23 cellular contexts compared by ENCODE assay signal in genomic region chr9:19431361-19432171, GRCh38. TPM values are rescaled to one million over a fixed set of nuclear protein-coding genes. Genes with fewer than 3 reads are reported as not detected.
DNase-seq lines count a peak whose midpoint lies in the region; ATAC-seq, FAIRE-seq and TF ChIP-seq lines count a peak whose summit lies in the region.
"Had no signal": no experiment of that assay in that cellular context is flagged by ENCODE, and none has a peak within 500 bp of the region (broad histone marks: within the 10 kb centered on the region; RNA-seq: fewer than 3 reads in every experiment).

No MANE protein-coding gene starts in this region.

- no peak for FAIRE-seq in HepG2 (lab: Jason Lieb, UNC)
- FAIRE-seq: urothelium cell line had no signal

- POLR2A ChIA-PET in HepG2 (lab: Yijun Ruan, JAX), result no interaction called here

- H3K4me1 ChIP-seq in liver (ENCODE audit: control insufficient read depth in 4 of 4, insufficient read depth in 4 of 4, low read length in 3 of 4) (no peaks in the 10 kb centered on the region), HepG2 (ENCODE audit: insufficient read depth, low read length) (peaks cover 16% of the 10 kb centered on the region), right cardiac atrium (ENCODE audit: control insufficient read depth, insufficient read depth, low read length) (peaks cover 4% of the 10 kb centered on the region)
- H3K4me1 ChIP-seq: A549, HAP-1 had no signal

- no peak for TF ChIP-seq POLR2A in HepG2 (IDR thresholded peaks at IDR 0.05; ENCODE audit: insufficient read depth in 1 of 2, low read depth in 2 of 2, low read length in 2 of 2)

- H3K36me3 ChIP-seq in liver (ENCODE audit: control insufficient read depth in 4 of 4, insufficient read depth in 3 of 4, low read depth in 1 of 4, low read length in 3 of 4) (no peaks in the 10 kb centered on the region), HepG2 (replicated peaks in 1 of 2; ENCODE audit: control insufficient read depth in 1 of 2, insufficient read depth in 2 of 2, low read length in 2 of 2) (no peaks in the 10 kb centered on the region)
- H3K36me3 ChIP-seq: HAP-1 had no signal

- TF ChIP-seq RAD21 in liver (IDR thresholded peaks at IDR 0.05) (no peak), HepG2 (CRISPR knock-in tag; IDR thresholded peaks at IDR 0.05) (no peak)

- H3K9me3 ChIP-seq in liver (ENCODE audit: control insufficient read depth in 4 of 4, low read length in 3 of 4) (no peaks in the 10 kb centered on the region), HepG2 (ENCODE audit: low read length) (no peaks in the 10 kb centered on the region), right cardiac atrium (ENCODE audit: control insufficient read depth, low read length) (no peaks in the 10 kb centered on the region)
- H3K9me3 ChIP-seq: A549, HAP-1 had no signal

- in situ Hi-C loops in HepG2 (cut with HindIII; ENCODE audit: extremely low pct_ligation_motif_present, low pct_unique_long_range_greater_than_20kb), result no loop called here

- H3K4me1 Mint-ChIP-seq in stimulated activated effector memory CD8-positive, alpha-beta T cell treated with anti-CD3 and anti-CD28 coated beads, Interleukin-12 subunit alpha, Interleukin-12 subunit beta, amount 100 ng/mL, for 72 hours, result no peaks in the 10 kb centered on the region
- H3K4me1 Mint-ChIP-seq: activated CD4-positive, alpha-beta T cell treated with anti-CD3 and anti-CD28 coated beads for 36 hours; CD4-positive, alpha-beta memory T cell had no signal

- no peaks in the 10 kb centered on the region for H3K79me2 ChIP-seq in HepG2 (ENCODE audit: insufficient read depth, low read length)

- no TSS peak for BruUV-seq in HepG2 (replicated peaks; lab: Mats Ljungman, UMichigan)

- H3K27me3 ChIP-seq in liver (ENCODE audit: control insufficient read depth in 4 of 4, insufficient read depth in 4 of 4, low read length in 3 of 4), result no peaks in the 10 kb centered on the region
- no peaks in the 10 kb centered on the region for H3K27me3 ChIP-seq in HepG2 (ENCODE audit: control insufficient read depth in 1 of 2, insufficient read depth in 2 of 2, low read length in 2 of 2)
- no peaks in the 10 kb centered on the region for H3K27me3 ChIP-seq in right cardiac atrium (ENCODE audit: control insufficient read depth, insufficient read depth)

- intact Hi-C loops in HepG2 (cut with micrococcal nuclease; ENCODE audit: unreplicated experiment) (no loop called here), right cardiac atrium (cut with DNase I) (loop anchor here in 1 of 4 donors (10.0 kb wide), 1 partner anchor 47 kb away; the partner anchor contains the start of gene RPS6)

- ATAC-seq in HepG2, result no peak
- ATAC-seq in right cardiac atrium, result peak; percentile 94 to 97
- no peak for ATAC-seq in HG03097 (IDR thresholded peaks at IDR 0.05; ENCODE audit: low FRiP score, unreplicated experiment)
- ATAC-seq in stimulated activated effector memory CD8-positive, alpha-beta T cell treated with anti-CD3 and anti-CD28 coated beads, Interleukin-12 subunit alpha, Interleukin-12 subunit beta, amount 100 ng/mL, for 72 hours, result no peak
- ATAC-seq: A549; activated CD4-positive, alpha-beta T cell treated with anti-CD3 and anti-CD28 coated beads for 36 hours; activated naive CD4-positive, alpha-beta T cell treated with anti-CD3 and anti-CD28 coated beads, Interleukin-2, amount 50 U/mL, for 72 hours had no signal

- 79% methylated on average over 14 of the region's 14 CpGs for WGBS in liver
- WGBS in HepG2 (ENCODE audit: low lambda C conversion rate), result 94% methylated on average over 12 of the region's 14 CpGs
- WGBS in right cardiac atrium, result 43% methylated on average over 14 of the region's 14 CpGs

- no peaks in the 10 kb centered on the region for H3K36me3 Mint-ChIP-seq in stimulated activated effector memory CD8-positive, alpha-beta T cell treated with anti-CD3 and anti-CD28 coated beads, Interleukin-12 subunit alpha, Interleukin-12 subunit beta, amount 100 ng/mL, for 72 hours

- no peak overlapping the region for H2AFZ ChIP-seq in HepG2 (ENCODE audit: low read length)

- DNase-seq in HepG2 (ENCODE audit: low spot score), result no peak
- DNase-seq in right cardiac atrium, result peak; percentile 84 to 92 (median 92)
- peak; percentile 15 for DNase-seq in pons (ENCODE audit: low spot score)
- DNase-seq in NCI-H69 (lab: John Stamatoyannopoulos, UW), result no peak
- DNase-seq in NOMO-1 treated with dmso at 0.1 percent for 144 hours (lab: John Stamatoyannopoulos, UW; ENCODE audit: unreplicated experiment), result no peak
- no peak for DNase-seq in stimulated activated effector memory CD8-positive, alpha-beta T cell treated with anti-CD3 and anti-CD28 coated beads, Interleukin-12 subunit alpha, Interleukin-12 subunit beta, amount 100 ng/mL, for 72 hours (ENCODE audit: low spot score in 2 of 2)
- DNase-seq: activated CD4-positive, alpha-beta T cell treated with anti-CD3 and anti-CD28 coated beads for 36 hours; activated CD8-positive, alpha-beta memory T cell treated with anti-CD3 and anti-CD28 coated beads, Interleukin-2, amount 50 U/mL, for 48 hours; CD4-positive, alpha-beta memory T cell; erythroblast; Kasumi-1; midbrain; NCI-H1694; NCI-H526; stimulated activated CD4-positive, alpha-beta T cell treated with anti-CD3 and anti-CD28 coated beads, Interleukin-2, amount 100 ng/mL, for 48 hours had no signal

- peak overlapping the region; percentile 57 to 72 for H3K27ac ChIP-seq in liver (ENCODE audit: low read depth in 1 of 2, low read length in 2 of 2)
- no peak overlapping the region for H3K27ac ChIP-seq in HepG2 (ENCODE audit: extremely low read length, insufficient read depth, low read length)
- H3K27ac ChIP-seq in right cardiac atrium (ENCODE audit: low read length), result peak overlapping the region; percentile 93
- H3K27ac ChIP-seq: A549, HL-60 had no signal

- H3K9me3 Mint-ChIP-seq in stimulated activated effector memory CD8-positive, alpha-beta T cell treated with anti-CD3 and anti-CD28 coated beads, Interleukin-12 subunit alpha, Interleukin-12 subunit beta, amount 100 ng/mL, for 72 hours, result no peaks in the 10 kb centered on the region
- H3K9me3 Mint-ChIP-seq: activated naive CD4-positive, alpha-beta T cell treated with anti-CD3 and anti-CD28 coated beads, Interleukin-2, amount 50 U/mL, for 72 hours had no signal

- H3K9ac ChIP-seq in liver (ENCODE audit: low read depth in 1 of 2, low read length in 2 of 2) (no peak overlapping the region), HepG2 (ENCODE audit: insufficient read depth, low read depth, low read length) (no peak overlapping the region)

- CTCF ChIA-PET in HepG2 (lab: Yijun Ruan, JAX; ENCODE audit: low intra/inter-chr PET ratio, low total read pairs), result no interaction called here

- H3K4me2 ChIP-seq in HepG2 (ENCODE audit: low read depth, low read length), result no peak overlapping the region
- H3K4me2 ChIP-seq: A549 had no signal

- no peak overlapping the region for H3K4me3 ChIP-seq in liver (ENCODE audit: low read depth in 1 of 3, low read length in 3 of 3)
- no peak overlapping the region for H3K4me3 ChIP-seq in HepG2 (replicated peaks in 1 of 3; ENCODE audit: insufficient read depth in 1 of 3, low read depth in 2 of 3, low read length in 3 of 3)
- H3K4me3 ChIP-seq in right cardiac atrium (ENCODE audit: low read length), result no peak overlapping the region
- H3K4me3 ChIP-seq: A549, HAP-1 had no signal

- TF ChIP-seq EP300 in HepG2 (IDR thresholded peaks at IDR 0.05; ENCODE audit: low read depth in 2 of 2, low read length in 2 of 2), result no peak
- TF ChIP-seq EP300 in HepG2 (CRISPR knock-in tag; IDR thresholded peaks at IDR 0.05; ENCODE audit: borderline replicate concordance), result no peak

- no peak overlapping the region for H3K4me3 Mint-ChIP-seq in stimulated activated effector memory CD8-positive, alpha-beta T cell treated with anti-CD3 and anti-CD28 coated beads, Interleukin-12 subunit alpha, Interleukin-12 subunit beta, amount 100 ng/mL, for 72 hours
- H3K4me3 Mint-ChIP-seq: activated CD4-positive, alpha-beta T cell treated with anti-CD3 and anti-CD28 coated beads for 36 hours; CD4-positive, alpha-beta memory T cell had no signal

- TF ChIP-seq CTCF in liver (IDR thresholded peaks at IDR 0.05; ENCODE audit: low read depth, low read length, missing input control) (no peak), HepG2 (CRISPR knock-in tag; IDR thresholded peaks at IDR 0.05) (no peak)

- no peaks in the 10 kb centered on the region for H4K20me1 ChIP-seq in HepG2 (ENCODE audit: insufficient read depth, low read length)

- H3K27ac Mint-ChIP-seq in stimulated activated effector memory CD8-positive, alpha-beta T cell treated with anti-CD3 and anti-CD28 coated beads, Interleukin-12 subunit alpha, Interleukin-12 subunit beta, amount 100 ng/mL, for 72 hours, result no peak overlapping the region
- H3K27ac Mint-ChIP-seq: activated CD4-positive, alpha-beta T cell treated with anti-CD3 and anti-CD28 coated beads for 36 hours; activated naive CD4-positive, alpha-beta T cell treated with anti-CD3 and anti-CD28 coated beads, Interleukin-2, amount 50 U/mL, for 72 hours; CD4-positive, alpha-beta memory T cell; progenitor cell of endocrine pancreas had no signal

RNA-seq across cellular contexts. Expression of gene ACER2, which starts 22.8 kb away (rescaled TPM):
- 1 to 10 TPM; 2.0 to 4.0 TPM for total RNA-seq in liver
- 1 to 10 TPM in 1 of 2 donors, under 1 TPM in 1; 0.47 to 1.8 TPM for polyA plus RNA-seq in liver
- 2.1 and 3.4 TPM in 2 replicates for total RNA-seq in HepG2 (2016; rRNA removed; fragmentation: Illumina TruSeq; extraction: Trizol)
- total RNA-seq in HepG2 (2016; cell fraction: cytosol; rRNA removed; fragmentation: Illumina TruSeq; extraction: Trizol; ENCODE audit: low read depth), result 1.2 and 1.5 TPM in 2 replicates
- total RNA-seq in HepG2 (2016; cell fraction: insoluble cytoplasmic fraction; rRNA removed; fragmentation: Illumina TruSeq; extraction: Trizol), result 1.9 and 2.6 TPM in 2 replicates
- total RNA-seq in HepG2 (2016; cell fraction: membrane; rRNA removed; fragmentation: Illumina TruSeq; extraction: Trizol), result 0.93 and 1.0 TPM in 2 replicates
- 3.6 and 3.9 TPM in 2 replicates for total RNA-seq in HepG2 (2016; cell fraction: nucleus; rRNA removed; fragmentation: Illumina TruSeq; extraction: Trizol)
- polyA plus RNA-seq in HepG2 (2011; rRNA removed), result 1.9 and 2.6 TPM in 2 replicates
- 1.6 and 2.5 TPM in 2 replicates for polyA plus RNA-seq in HepG2 (2011; cell fraction: cytosol; rRNA removed)
- 1.7 and 2.5 TPM in 2 replicates for polyA plus RNA-seq in HepG2 (2011; cell fraction: nucleus; rRNA removed)
- 0.88 and 0.91 TPM in 2 replicates for polyA plus RNA-seq in HepG2 (2012)
- polyA plus RNA-seq in HepG2 (2016; cell fraction: cytosol; fragmentation: Illumina TruSeq; extraction: Trizol; ENCODE audit: low read depth), result 0.09 and 0.10 TPM in 2 replicates
- 0.88 and 1.1 TPM in 2 replicates for polyA plus RNA-seq in HepG2 (2016; cell fraction: insoluble cytoplasmic fraction; fragmentation: Illumina TruSeq; extraction: Trizol; ENCODE audit: low read depth)
- polyA plus RNA-seq in HepG2 (2016; cell fraction: membrane; fragmentation: Illumina TruSeq; extraction: Trizol; ENCODE audit: low read depth), result 0.19 and 0.26 TPM in 2 replicates
- polyA plus RNA-seq in HepG2 (2016; cell fraction: nucleus; fragmentation: Illumina TruSeq; extraction: Trizol; ENCODE audit: insufficient read depth, low read depth), result 4.1 and 4.3 TPM in 2 replicates
- polyA minus RNA-seq in HepG2 (2011; rRNA and poly(A)+ RNA removed; ENCODE audit: low replicate concordance), result 10.2 and 11.3 TPM in 2 replicates
- 3.8 and 6.3 TPM in 2 replicates for polyA minus RNA-seq in HepG2 (2011; cell fraction: cytosol; rRNA and poly(A)+ RNA removed)
- polyA minus RNA-seq in HepG2 (2011; cell fraction: nucleus; rRNA and poly(A)+ RNA removed), result 2.7 and 4.1 TPM in 2 replicates
- 1 to 10 TPM; 2.3 to 4.8 (median 4.1) TPM for total RNA-seq in right cardiac atrium
- 2.9 TPM for polyA plus RNA-seq in right cardiac atrium

RNA-seq across cellular contexts. Expression of gene RPS6, which starts 51.5 kb away (rescaled TPM):
- total RNA-seq in liver, result 1,000 to 10,000 TPM in 1 of 2 donors, 100 to 1,000 TPM in 1; 336 to 1,448 TPM
- 100 to 1,000 TPM; 416 to 622 TPM for polyA plus RNA-seq in liver
- total RNA-seq in HepG2 (2016; rRNA removed; fragmentation: Illumina TruSeq; extraction: Trizol), result 2,504 and 3,005 TPM in 2 replicates
- total RNA-seq in HepG2 (2016; cell fraction: cytosol; rRNA removed; fragmentation: Illumina TruSeq; extraction: Trizol; ENCODE audit: low read depth), result 2,617 and 3,060 TPM in 2 replicates
- 2,526 and 2,975 TPM in 2 replicates for total RNA-seq in HepG2 (2016; cell fraction: insoluble cytoplasmic fraction; rRNA removed; fragmentation: Illumina TruSeq; extraction: Trizol)
- total RNA-seq in HepG2 (2016; cell fraction: membrane; rRNA removed; fragmentation: Illumina TruSeq; extraction: Trizol), result 5,829 and 6,358 TPM in 2 replicates
- total RNA-seq in HepG2 (2016; cell fraction: nucleus; rRNA removed; fragmentation: Illumina TruSeq; extraction: Trizol), result 865 and 963 TPM in 2 replicates
- 1,805 and 2,147 TPM in 2 replicates for polyA plus RNA-seq in HepG2 (2011; rRNA removed)
- polyA plus RNA-seq in HepG2 (2011; cell fraction: cytosol; rRNA removed), result 2,011 and 2,382 TPM in 2 replicates
- polyA plus RNA-seq in HepG2 (2011; cell fraction: nucleus; rRNA removed), result 502 and 683 TPM in 2 replicates
- polyA plus RNA-seq in HepG2 (2012), result 2,803 and 2,840 TPM in 2 replicates
- 4,656 and 4,989 TPM in 2 replicates for polyA plus RNA-seq in HepG2 (2016; cell fraction: cytosol; fragmentation: Illumina TruSeq; extraction: Trizol; ENCODE audit: low read depth)
- polyA plus RNA-seq in HepG2 (2016; cell fraction: insoluble cytoplasmic fraction; fragmentation: Illumina TruSeq; extraction: Trizol; ENCODE audit: low read depth), result 3,168 and 3,240 TPM in 2 replicates
- 6,462 and 6,516 TPM in 2 replicates for polyA plus RNA-seq in HepG2 (2016; cell fraction: membrane; fragmentation: Illumina TruSeq; extraction: Trizol; ENCODE audit: low read depth)
- polyA plus RNA-seq in HepG2 (2016; cell fraction: nucleus; fragmentation: Illumina TruSeq; extraction: Trizol; ENCODE audit: insufficient read depth, low read depth), result 1,671 and 1,768 TPM in 2 replicates
- polyA minus RNA-seq in HepG2 (2011; rRNA and poly(A)+ RNA removed; ENCODE audit: low replicate concordance), result 342 and 505 TPM in 2 replicates
- 433 and 504 TPM in 2 replicates for polyA minus RNA-seq in HepG2 (2011; cell fraction: cytosol; rRNA and poly(A)+ RNA removed)
- polyA minus RNA-seq in HepG2 (2011; cell fraction: nucleus; rRNA and poly(A)+ RNA removed), result 367 and 504 TPM in 2 replicates
- total RNA-seq in right cardiac atrium, result 1,000 to 10,000 TPM in 3 of 4 donors, 100 to 1,000 TPM in 1; 983 to 1,149 (median 1,102) TPM
- polyA plus RNA-seq in right cardiac atrium, result 1,453 TPM

Comparison
In these comparisons a context has a peak if more than half of its experiments do, and no peak if none do; other contexts are left out.
1. ATAC-seq: peak in right cardiac atrium (2 of 2); none in HepG2 (single experiment), HG03097 (single experiment) and stimulated activated effector memory CD8-positive, alpha-beta T cell treated with anti-CD3 and anti-CD28 coated beads, Interleukin-12 subunit alpha, Interleukin-12 subunit beta, amount 100 ng/mL, for 72 hours (single experiment).
2. DNase-seq: peak in right cardiac atrium (3 of 3) and pons (single experiment); none in HepG2 (single experiment), NCI-H69 (single experiment), NOMO-1 treated with dmso at 0.1 percent for 144 hours (single experiment) and stimulated activated effector memory CD8-positive, alpha-beta T cell treated with anti-CD3 and anti-CD28 coated beads, Interleukin-12 subunit alpha, Interleukin-12 subunit beta, amount 100 ng/mL, for 72 hours (0 of 2).